8 cellular contexts compared by ENCODE assay signal in the genomic region with DNA sequence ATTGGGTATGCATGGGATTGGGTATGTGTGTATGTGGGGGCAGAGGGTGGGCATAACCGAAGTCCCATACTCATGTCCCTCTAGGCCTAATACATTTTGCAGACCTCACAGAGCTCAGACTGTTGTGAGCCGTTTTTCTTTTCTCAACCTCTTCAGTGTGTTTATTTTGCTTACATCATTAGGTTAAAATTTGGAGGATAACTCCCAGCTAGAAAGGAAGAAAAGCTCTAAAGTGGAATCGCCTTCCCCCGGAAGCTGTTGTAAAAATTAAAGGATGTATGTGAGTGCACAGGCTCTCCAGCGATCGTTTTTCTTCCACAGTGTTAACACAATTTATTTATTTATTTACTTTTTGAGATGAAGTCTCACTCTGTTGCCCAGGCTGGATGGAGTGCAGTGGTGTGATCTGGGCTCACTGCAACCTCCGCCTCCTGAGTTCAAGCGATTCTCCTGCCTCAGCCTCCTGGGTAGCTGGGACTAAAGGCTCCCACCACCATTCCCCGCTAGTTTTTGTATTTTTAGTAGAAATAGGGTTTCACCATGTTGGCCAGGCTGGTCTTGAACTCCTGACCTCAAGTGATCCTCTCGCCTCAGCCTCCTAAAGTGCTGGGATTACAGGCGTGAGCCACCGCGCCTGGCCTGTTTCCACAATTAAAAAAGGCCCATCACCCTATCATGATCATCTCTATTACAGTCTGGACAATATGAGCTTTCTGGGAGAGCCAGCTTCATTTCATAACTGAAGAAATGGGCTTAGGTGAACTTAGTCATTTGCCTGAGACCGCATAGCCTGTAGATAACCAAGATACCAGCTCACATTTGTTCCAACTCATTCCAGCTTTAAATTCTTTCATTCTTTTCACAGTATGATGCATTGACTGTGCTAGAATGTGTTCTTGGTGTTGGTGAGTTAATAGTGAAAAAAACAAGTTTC. TPM values are rescaled to one million over a fixed set of nuclear protein-coding genes. Genes with fewer than 3 reads are reported as not detected.
A peak's percentile ranks its signal among the peaks of the same experiment; 100 is the strongest.
DNase-seq lines count a peak whose midpoint lies in the region; ATAC-seq and TF ChIP-seq lines count a peak whose summit lies in the region.

No MANE protein-coding gene starts in this region.

- no peak for DNase-seq in activated T-cell treated with anti-CD3 and anti-CD28 coated beads, Interleukin-2, amount 50 U/mL, for 24 hours
- DNase-seq in activated T-cell treated with anti-CD3 and anti-CD28 coated beads for 4 hours (no peak), PC-9 (peak in 1 of 2 experiments; percentile 30), fibroblast of mammary gland (ENCODE audit: low read depth) (no peak), cerebellar nuclear complex (lab: John Stamatoyannopoulos, UW) (no peak), hypothalamus (lab: John Stamatoyannopoulos, UW) (no peak), GF-D8 (lab: John Stamatoyannopoulos, UW) (no peak)
- DNase-seq in stimulated activated naive CD8-positive, alpha-beta T cell treated with anti-CD3 and anti-CD28 coated beads, Interleukin-15, amount 100 ng/mL, for 72 hours: no peak

- POLR2A ChIA-PET in PC-9 (lab: Charles Lee; ENCODE audit: unreplicated experiment): interaction anchor here (0.5 to 0.7 kb wide), 8 partner anchors 13 to 505 kb away, joined by 3 to 16 read pairs (median 8); no protein-coding TSS in a partner anchor

- intact Hi-C loops in PC-9 (cut with micrococcal nuclease; ENCODE audit: unreplicated experiment): loop anchor here (2.0 to 10.0 kb wide), 9 partner anchors 73 to 415 kb away; a partner anchor contains a TSS

- H3K9me3 Mint-ChIP-seq in activated T-cell treated with anti-CD3 and anti-CD28 coated beads, Interleukin-2, amount 50 U/mL, for 24 hours: no peaks in the 10 kb centered on the region
- H3K9me3 Mint-ChIP-seq in stimulated activated naive CD8-positive, alpha-beta T cell treated with anti-CD3 and anti-CD28 coated beads, Interleukin-15, amount 100 ng/mL, for 72 hours: no peaks in the 10 kb centered on the region

- BruUV-seq in PC-9 (replicated peaks; lab: Mats Ljungman, UMichigan): no TSS peak

- CTCF ChIA-PET in PC-9 (lab: Charles Lee): interaction anchor here (0.6 to 1.6 kb wide), 3 partner anchors 36 to 287 kb away, joined by 4 to 13 read pairs (median 6); a partner anchor contains a TSS

- H3K4me1 ChIP-seq in PC-9 (replicated peaks; ENCODE audit: insufficient read depth): peaks cover 27% of the 10 kb centered on the region

- H3K9me3 ChIP-seq in PC-9 (ENCODE audit: insufficient read depth, low read depth): no peaks in the 10 kb centered on the region

- H3K4me1 Mint-ChIP-seq in activated T-cell treated with anti-CD3 and anti-CD28 coated beads, Interleukin-2, amount 50 U/mL, for 24 hours (ENCODE audit: low read depth): peaks cover 47% of the 10 kb centered on the region
- H3K4me1 Mint-ChIP-seq in stimulated activated naive CD8-positive, alpha-beta T cell treated with anti-CD3 and anti-CD28 coated beads, Interleukin-15, amount 100 ng/mL, for 72 hours: peaks cover 58% of the 10 kb centered on the region

- peaks cover 34% of the 10 kb centered on the region for H3K36me3 Mint-ChIP-seq in activated T-cell treated with anti-CD3 and anti-CD28 coated beads, Interleukin-2, amount 50 U/mL, for 24 hours (ENCODE audit: low read depth)

- no peak overlapping the region for H3K27ac ChIP-seq in PC-9

- TF ChIP-seq CTCF in PC-9 (conservative IDR thresholded peaks at IDR 0.05): no peak
- TF ChIP-seq CTCF in fibroblast of mammary gland (conservative IDR thresholded peaks at IDR 0.05; ENCODE audit: control insufficient read depth, insufficient read depth, low read depth, low read length): no peak

- no peaks in the 10 kb centered on the region for H3K27me3 Mint-ChIP-seq in activated T-cell treated with anti-CD3 and anti-CD28 coated beads, Interleukin-2, amount 50 U/mL, for 24 hours
- H3K27me3 Mint-ChIP-seq in stimulated activated naive CD8-positive, alpha-beta T cell treated with anti-CD3 and anti-CD28 coated beads, Interleukin-15, amount 100 ng/mL, for 72 hours: no peaks in the 10 kb centered on the region

- ATAC-seq in stimulated activated naive CD8-positive, alpha-beta T cell treated with anti-CD3 and anti-CD28 coated beads, Interleukin-15, amount 100 ng/mL, for 72 hours: no peak

- peak overlapping the region; percentile 83 for H3K4me2 ChIP-seq in PC-9

- H3K4me3 ChIP-seq in PC-9 (peak overlapping the region; percentile 67), fibroblast of mammary gland (ENCODE audit: control insufficient read depth, low read depth, low read length) (peak overlapping the region; percentile 84)

- H3K79me2 ChIP-seq in PC-9 (ENCODE audit: low read depth): peaks cover 38% of the 10 kb centered on the region

- H3K4me3 Mint-ChIP-seq in activated T-cell treated with anti-CD3 and anti-CD28 coated beads, Interleukin-2, amount 50 U/mL, for 24 hours: peak overlapping the region; percentile 96
- peak overlapping the region; percentile 85 to 94 for H3K4me3 Mint-ChIP-seq in stimulated activated naive CD8-positive, alpha-beta T cell treated with anti-CD3 and anti-CD28 coated beads, Interleukin-15, amount 100 ng/mL, for 72 hours

- H3K27me3 ChIP-seq in PC-9 (ENCODE audit: insufficient read depth, low read depth): no peaks in the 10 kb centered on the region

- H3K36me3 ChIP-seq in PC-9 (ENCODE audit: low read depth): no peaks in the 10 kb centered on the region

- peaks cover 34% of the 10 kb centered on the region for H3F3A ChIP-seq in PC-9 (ENCODE audit: insufficient read depth, low read depth)

- H2AFZ ChIP-seq in PC-9: no peak overlapping the region

- peak overlapping the region; percentile 99 for H3K27ac Mint-ChIP-seq in activated T-cell treated with anti-CD3 and anti-CD28 coated beads, Interleukin-2, amount 50 U/mL, for 24 hours
- H3K27ac Mint-ChIP-seq in stimulated activated naive CD8-positive, alpha-beta T cell treated with anti-CD3 and anti-CD28 coated beads, Interleukin-15, amount 100 ng/mL, for 72 hours: peak overlapping the region; percentile 99 to 100

- H4K20me1 ChIP-seq in PC-9 (ENCODE audit: insufficient read depth): peaks cover 27% of the 10 kb centered on the region

- H3K9me2 ChIP-seq in PC-9 (ENCODE audit: insufficient read depth): no peaks in the 10 kb centered on the region

RNA-seq across cellular contexts. Expression of a gene that starts 1.7 kb away (rescaled TPM):
- total RNA-seq in PC-9 (2021): 334 and 354 TPM in 2 replicates

RNA-seq across cellular contexts. Expression of a gene that starts 35.8 kb away (rescaled TPM):
- total RNA-seq in PC-9 (2021): 33.1 and 38.2 TPM in 2 replicates

RNA-seq across cellular contexts. Expression of a gene that starts 53.1 kb away (rescaled TPM):
- total RNA-seq in PC-9 (2021): 2,776 and 3,599 TPM in 2 replicates
